In genomic region chr1:59688976-59689375, GRCh38 we compare ENCODE assay signal across 25 cellular contexts.
DNase-seq lines count a peak whose midpoint lies in the region; ATAC-seq and TF ChIP-seq lines count a peak whose summit lies in the region.
"Had no signal": no experiment of that assay in that cellular context is flagged by ENCODE, and none has a peak within 500 bp of the region (broad histone marks: within the 10 kb centered on the region; RNA-seq: fewer than 3 reads in every experiment).

No MANE protein-coding gene starts in this region.

- H3K9me3 ChIP-seq in H9 (ENCODE audit: control insufficient read depth, low read depth, low read length): no peaks in the 10 kb centered on the region
- H3K9me3 ChIP-seq in endodermal cell (ENCODE audit: control insufficient read depth, low read length): no peaks in the 10 kb centered on the region
- H3K9me3 ChIP-seq in prostate gland: no peaks in the 10 kb centered on the region
- H3K9me3 ChIP-seq in mucosa of descending colon: no peaks in the 10 kb centered on the region
- H3K9me3 ChIP-seq: neutrophil, SJSA1, tibial nerve had no signal

- H2BK20ac ChIP-seq in H9 (ENCODE audit: low read depth, low read length, poor library complexity, severe bottlenecking): no peak overlapping the region

- H3K27ac ChIP-seq in H9 (ENCODE audit: insufficient read length, low read depth, low read length) (no peak overlapping the region), endodermal cell (ENCODE audit: low read depth, low read length) (no peak overlapping the region), prostate gland (peak overlapping the region; percentile 5 to 27)
- H3K27ac ChIP-seq: neutrophil, SJSA1 had no signal

- intact Hi-C loops in prostate gland (cut with DNase I) (loop anchor here (5.0 to 10.0 kb wide), 3 partner anchors 92 to 247 kb away; no protein-coding TSS in a partner anchor), mucosa of descending colon (cut with DNase I, micrococcal nuclease) (no loop called here)

- no peak for TF ChIP-seq CTCF in H9 (conservative IDR thresholded peaks at IDR 0.05)
- TF ChIP-seq CTCF in NB4 (IDR thresholded peaks at IDR 0.05; ENCODE audit: low read depth, low read length): no peak
- no peak for TF ChIP-seq CTCF in endodermal cell (conservative IDR thresholded peaks at IDR 0.05)
- TF ChIP-seq CTCF in prostate gland (IDR thresholded peaks at IDR 0.05): no peak
- TF ChIP-seq CTCF in GM10266 (IDR thresholded peaks at IDR 0.05; ENCODE audit: control insufficient read depth, insufficient read depth, low read depth, missing control alignments): no peak
- no peak for TF ChIP-seq CTCF in mucosa of descending colon (IDR thresholded peaks at IDR 0.05)

- H3K4me1 ChIP-seq in H9 (ENCODE audit: insufficient read depth, low read length) (no peaks in the 10 kb centered on the region; the same call in 1 of the 2 replicates), endodermal cell (ENCODE audit: control insufficient read depth, insufficient read depth, low read length) (peaks cover 7% of the 10 kb centered on the region), prostate gland (replicated peaks) (no peaks in the 10 kb centered on the region), mucosa of descending colon (ENCODE audit: low read depth) (no peaks in the 10 kb centered on the region)

- H2BK15ac ChIP-seq in H9 (ENCODE audit: low read depth, low read length): no peak overlapping the region

- no peak overlapping the region for H3K4me3 ChIP-seq in NB4 (ENCODE audit: low read depth, low read length)
- no peak overlapping the region for H3K4me3 ChIP-seq in endodermal cell (ENCODE audit: low read length)
- H3K4me3 ChIP-seq in prostate gland: no peak overlapping the region
- H3K4me3 ChIP-seq in mucosa of descending colon: no peak overlapping the region
- H3K4me3 ChIP-seq: SJSA1, tibial nerve had no signal

- H3K4me3 Mint-ChIP-seq in H9 (no peak overlapping the region), endodermal cell (no peak overlapping the region)
- H3K4me3 Mint-ChIP-seq: CD4-positive, CD25-positive, alpha-beta regulatory T cell had no signal

- H3K4me2 ChIP-seq in H9 (ENCODE audit: insufficient read depth, insufficient read length, low read length): no peak overlapping the region

- no peaks in the 10 kb centered on the region for H3K79me1 ChIP-seq in H9 (ENCODE audit: insufficient read depth, low read depth, low read length, poor library complexity, severe bottlenecking)

- no peak overlapping the region for H2BK5ac ChIP-seq in H9 (ENCODE audit: insufficient read length, low read length)

- H4K20me1 ChIP-seq in H9 (ENCODE audit: control insufficient read depth, insufficient read depth, insufficient read length): no peaks in the 10 kb centered on the region

- H3K27me3 Mint-ChIP-seq in H9 (ENCODE audit: low read depth) (no peaks in the 10 kb centered on the region), endodermal cell (ENCODE audit: insufficient read depth) (no peaks in the 10 kb centered on the region)
- H3K27me3 Mint-ChIP-seq: CD4-positive, CD25-positive, alpha-beta regulatory T cell; IgD-negative memory B cell had no signal

- no peak for DNase-seq in H9
- peak; percentile 63 for DNase-seq in NB4 (ENCODE audit: low read depth)
- DNase-seq in endodermal cell: no peak
- DNase-seq in prostate gland (ENCODE audit: low spot score): no peak
- no peak for DNase-seq in GM10266 (ENCODE audit: extremely low spot score)
- no peak for DNase-seq in NCI-H774 (lab: John Stamatoyannopoulos, UW)
- DNase-seq in mucosa of descending colon: no peak
- DNase-seq: ACHN; activated CD4-positive, alpha-beta T cell treated with anti-CD3 and anti-CD28 coated beads, Interleukin-2, amount 50 U/mL, for 4 hours; activated CD8-positive, alpha-beta memory T cell treated with anti-CD3 and anti-CD28 coated beads, Interleukin-2, amount 50 U/mL, for 48 hours; CD4-positive, CD25-positive, alpha-beta regulatory T cell; effector CD8-positive, alpha-beta T cell; foreskin melanocyte; hypothalamus; NCI-H2227 treated with DMSO at 0.1 percent for 48 hours; stimulated activated CD4-positive, alpha-beta T cell treated with anti-CD3 and anti-CD28 coated beads, Interleukin-4, amount 100 ng/mL, for 1 hour; stimulated activated naive CD4-positive, alpha-beta T cell had no signal

- H3K9ac ChIP-seq in H9 (ENCODE audit: extremely low read depth, insufficient read length, low read length): no peak overlapping the region
- H3K9ac ChIP-seq in endodermal cell (ENCODE audit: extremely low read depth, low read length, poor library complexity, severe bottlenecking): no peak overlapping the region

- no peak overlapping the region for H3K56ac ChIP-seq in H9 (ENCODE audit: insufficient read length, low read depth, low read length)

- H3K36me3 ChIP-seq in endodermal cell (ENCODE audit: control insufficient read depth, insufficient read depth, low read length): no peaks in the 10 kb centered on the region
- H3K36me3 ChIP-seq in prostate gland: no peaks in the 10 kb centered on the region
- no peaks in the 10 kb centered on the region for H3K36me3 ChIP-seq in mucosa of descending colon (ENCODE audit: low read depth)
- H3K36me3 ChIP-seq: neutrophil, SJSA1, tibial nerve had no signal

- H3K23me2 ChIP-seq in H9 (ENCODE audit: insufficient read length, low read depth, low read length, poor library complexity, severe bottlenecking): no peaks in the 10 kb centered on the region

- H3K27ac Mint-ChIP-seq in H9 (peak overlapping the region in 2 of 3 experiments; percentile 0 to 37; a peak in 2 of 7 replicates), endodermal cell (peak overlapping the region; percentile 13)
- H3K27ac Mint-ChIP-seq: activated T-helper 2 cell treated with anti-CD3 and anti-CD28 coated beads, Interferon-gamma antibody, Interleukin-2, Interleukin-4, amounts not matched to agents 10 μg/mL and 5 μg/mL and 100 μg/mL, durations not matched to agents 14 hours and 24 hours and 36 hours; CD4-positive, CD25-positive, alpha-beta regulatory T cell had no signal

- no peaks in the 10 kb centered on the region for H3K27me3 ChIP-seq in H9 (ENCODE audit: insufficient read depth, low read length)
- no peaks in the 10 kb centered on the region for H3K27me3 ChIP-seq in endodermal cell (ENCODE audit: control insufficient read depth, insufficient read depth, low read length, poor library complexity, severe bottlenecking)
- H3K27me3 ChIP-seq in prostate gland (replicated peaks; ENCODE audit: insufficient read depth): no peaks in the 10 kb centered on the region
- H3K27me3 ChIP-seq: neutrophil, SJSA1, tibial nerve had no signal

- no peak overlapping the region for H3T11ph ChIP-seq in H9 (ENCODE audit: low read length)

- H3K14ac ChIP-seq in H9 (ENCODE audit: insufficient read depth, low read length): no peak overlapping the region

- H3K18ac ChIP-seq in H9 (ENCODE audit: insufficient read length, low read depth, low read length): no peak overlapping the region

- WGBS in H9 (ENCODE audit: extremely low coverage, insufficient read length, low lambda C conversion rate): no CpG with 5 or more reads among the region's 5 CpGs
- 90 to 92% methylated on average over 5 of the region's 5 CpGs for WGBS in endodermal cell (ENCODE audit: insufficient coverage in 1 of 2, insufficient read length in 1 of 2), 2 experiments
- WGBS in prostate gland: 79% methylated on average over 5 of the region's 5 CpGs

- peaks cover 15 to 16% of the 10 kb centered on the region in 2 experiments for H3K4me1 Mint-ChIP-seq in H9
- peaks cover 14% of the 10 kb centered on the region for H3K4me1 Mint-ChIP-seq in endodermal cell
- H3K4me1 Mint-ChIP-seq: CD4-positive, CD25-positive, alpha-beta regulatory T cell had no signal

- H2BK12ac ChIP-seq in H9 (ENCODE audit: insufficient read length, low read depth, low read length): no peak overlapping the region

- H4K5ac ChIP-seq in H9 (ENCODE audit: insufficient read length, low read depth, low read length): no peak overlapping the region

- no peak overlapping the region for H2BK120ac ChIP-seq in H9 (ENCODE audit: low read depth, low read length, poor library complexity, severe bottlenecking)

- H3K4ac ChIP-seq in H9 (ENCODE audit: low read depth, low read length): no peak overlapping the region

- no peak overlapping the region for H3K23ac ChIP-seq in H9 (ENCODE audit: insufficient read length, low read depth, low read length)

- H3K36me3 Mint-ChIP-seq in H9 (ENCODE audit: insufficient read depth in 1 of 3, low read depth in 3 of 3) (peaks cover 0 to 2% (median 0%) of the 10 kb centered on the region in 3 experiments; a peak in 2 of 7 replicates), endodermal cell (ENCODE audit: low read depth) (no peaks in the 10 kb centered on the region)
- H3K36me3 Mint-ChIP-seq: CD4-positive, CD25-positive, alpha-beta regulatory T cell had no signal

- H4K91ac ChIP-seq in H9 (ENCODE audit: insufficient read length, low read depth, low read length): no peak overlapping the region

- no peak overlapping the region for H2AFZ ChIP-seq in H9 (ENCODE audit: low read length)

- no peaks in the 10 kb centered on the region for H3K79me2 ChIP-seq in H9 (ENCODE audit: insufficient read depth, low read length)

- TF ChIP-seq POLR2A in NB4 (IDR thresholded peaks at IDR 0.05; ENCODE audit: extremely low read depth, insufficient read length): no peak
- no peak for TF ChIP-seq POLR2A in prostate gland (IDR thresholded peaks at IDR 0.05)

- no peaks in the 10 kb centered on the region for H3K9me3 Mint-ChIP-seq in H9
- no peaks in the 10 kb centered on the region for H3K9me3 Mint-ChIP-seq in endodermal cell
- H3K9me3 Mint-ChIP-seq: activated T-helper 2 cell treated with anti-CD3 and anti-CD28 coated beads, Interferon-gamma antibody, Interleukin-2, Interleukin-4, amounts not matched to agents 10 μg/mL and 5 μg/mL and 100 μg/mL, durations not matched to agents 14 hours and 24 hours and 36 hours; IgD-negative memory B cell had no signal

- H2AK5ac ChIP-seq in H9 (ENCODE audit: insufficient read length, low read length): no peak overlapping the region

- no peak for ATAC-seq in HG03139 (IDR thresholded peaks at IDR 0.05; ENCODE audit: unreplicated experiment)
- no peak for ATAC-seq in mucosa of descending colon
- ATAC-seq: esophagus mucosa, Panc1 had no signal

- H4K8ac ChIP-seq in H9 (replicated peaks; ENCODE audit: insufficient read length, low read depth, low read length): no peak overlapping the region

Comparison
In these comparisons a context has a peak if more than half of its experiments do, and no peak if none do; other contexts are left out.
1. H3K27ac ChIP-seq: peak in prostate gland (2 of 2); none in H9 (single experiment) and endodermal cell (single experiment).